ENCODE assay signal across 5 cellular contexts in genomic region chr14:80498533-80498932, GRCh38.
"Had no signal": no experiment of that assay in that cellular context is flagged by ENCODE, and none has a peak within 500 bp of the region (broad histone marks: within the 10 kb centered on the region; RNA-seq: fewer than 3 reads in every experiment).

No MANE protein-coding gene starts in this region.

- H3K4me1 Mint-ChIP-seq: GM23338, H9 had no signal

- H3K4me3 ChIP-seq: GM23338, K562 had no signal

- H3K27ac Mint-ChIP-seq: GM23338 had no signal

- H3K4me3 Mint-ChIP-seq: GM23338, H9 had no signal

- H3K9me3 Mint-ChIP-seq: GM23338, H9 had no signal

- DNase-seq: H9, HCEC 1CT, IMR-90 had no signal

- ATAC-seq: GM23338, K562 had no signal
